ENCODE assay signal across 8 cellular contexts in the genomic region with DNA sequence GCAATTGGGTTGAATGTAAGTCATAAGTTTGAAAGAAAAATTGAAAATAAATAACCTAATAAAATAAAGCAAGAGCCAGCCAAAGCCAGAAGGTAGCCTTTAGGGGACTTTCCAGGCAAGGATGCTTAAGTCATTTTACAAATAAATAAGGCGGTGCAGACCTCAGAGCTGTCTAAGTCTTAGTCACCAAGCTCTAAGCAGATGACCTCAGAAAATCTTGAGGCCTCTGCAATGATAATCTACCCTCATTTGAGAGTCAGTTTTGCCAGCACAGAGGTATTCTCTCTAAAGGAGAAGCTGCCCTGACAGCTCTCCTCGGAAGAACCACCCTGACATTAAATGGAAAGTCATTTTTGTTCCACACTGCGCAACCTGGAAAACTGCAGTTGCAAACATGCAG.
A peak's percentile ranks its signal among the peaks of the same experiment; 100 is the strongest.
DNase-seq lines count a peak whose midpoint lies in the region; ATAC-seq, FAIRE-seq and TF ChIP-seq lines count a peak whose summit lies in the region.

No MANE protein-coding gene starts in this region.

- FAIRE-seq in kidney (lab: Jason Lieb, UNC): no peak

- no peaks in the 10 kb centered on the region for H3K9me3 ChIP-seq in kidney (ENCODE audit: control insufficient read depth in 1 of 2, low read length in 2 of 2)

- DNase-seq in A172 (ENCODE audit: low spot score) (peak; percentile 79), NCI-H82 (lab: John Stamatoyannopoulos, UW) (no peak), NOMO-1 treated with DMSO at 0.1 percent for 48 hours (lab: John Stamatoyannopoulos, UW; ENCODE audit: unreplicated experiment) (no peak), kidney (no peak), RWPE1 (ENCODE audit: low spot score) (no peak)

- no peaks in the 10 kb centered on the region for H3K27me3 Mint-ChIP-seq in activated T-helper 17 cell treated with anti-CD3 and anti-CD28 coated beads, Interleukin-2, amount 50 U/mL, for 72 hours

- H3K36me3 Mint-ChIP-seq in activated T-helper 17 cell treated with anti-CD3 and anti-CD28 coated beads, Interleukin-2, amount 50 U/mL, for 72 hours (ENCODE audit: low read depth): peaks cover 93% of the 10 kb centered on the region

- H3K27ac Mint-ChIP-seq in activated T-helper 17 cell treated with anti-CD3 and anti-CD28 coated beads, Interleukin-2, amount 50 U/mL, for 72 hours: peak overlapping the region; percentile 99

- no peaks in the 10 kb centered on the region for H3K36me3 ChIP-seq in kidney (ENCODE audit: control insufficient read depth in 1 of 2, insufficient read depth in 2 of 2, low read length in 2 of 2)

- CTCF ChIA-PET in RWPE1 (lab: Yijun Ruan, JAX): interaction anchor here (0.7 kb wide), 1 partner anchor 48 kb away, joined by 3 read pairs; no protein-coding TSS in a partner anchor

- H3K4me1 Mint-ChIP-seq in activated T-helper 17 cell treated with anti-CD3 and anti-CD28 coated beads, Interleukin-2, amount 50 U/mL, for 72 hours: peaks cover 67% of the 10 kb centered on the region

- H3K27ac ChIP-seq in kidney (ENCODE audit: low read depth in 2 of 2, low read length in 2 of 2) (no peak overlapping the region), RWPE1 (no peak overlapping the region)

- H3K9me3 Mint-ChIP-seq in activated T-helper 17 cell treated with anti-CD3 and anti-CD28 coated beads, Interleukin-2, amount 50 U/mL, for 72 hours: peaks cover 3% of the 10 kb centered on the region

- intact Hi-C loops in kidney (cut with DNase I): no loop called here

- ATAC-seq in GM18867 (IDR thresholded peaks at IDR 0.05; ENCODE audit: unreplicated experiment): peak; percentile 52
- peak; percentile 44 for ATAC-seq in HG02943 (IDR thresholded peaks at IDR 0.05; ENCODE audit: low read depth, unreplicated experiment)
- peak; percentile 84 for ATAC-seq in activated T-helper 17 cell treated with anti-CD3 and anti-CD28 coated beads, Interleukin-2, amount 50 U/mL, for 72 hours (replicated peaks)

- POLR2A ChIA-PET in RWPE1 (lab: Yijun Ruan, JAX; ENCODE audit: low non-redundant PET): no interaction called here

- no peak overlapping the region for H3K4me3 ChIP-seq in kidney (ENCODE audit: low read length in 2 of 2)

- H3K9ac ChIP-seq in kidney (ENCODE audit: low read length in 2 of 2): no peak overlapping the region

- TF ChIP-seq CTCF in kidney (IDR thresholded peaks at IDR 0.05; ENCODE audit: borderline replicate concordance, extremely low read depth, insufficient read depth): no peak
- TF ChIP-seq CTCF in RWPE1 (conservative IDR thresholded peaks at IDR 0.05; ENCODE audit: low read depth): no peak

- H3K4me3 Mint-ChIP-seq in activated T-helper 17 cell treated with anti-CD3 and anti-CD28 coated beads, Interleukin-2, amount 50 U/mL, for 72 hours: peak overlapping the region; percentile 73

- H3K4me1 ChIP-seq in kidney (ENCODE audit: control insufficient read depth in 1 of 2, insufficient read depth in 1 of 2, low read depth in 1 of 2, low read length in 2 of 2): no peaks in the 10 kb centered on the region
